23 cellular contexts compared by ENCODE assay signal in the genomic region with DNA sequence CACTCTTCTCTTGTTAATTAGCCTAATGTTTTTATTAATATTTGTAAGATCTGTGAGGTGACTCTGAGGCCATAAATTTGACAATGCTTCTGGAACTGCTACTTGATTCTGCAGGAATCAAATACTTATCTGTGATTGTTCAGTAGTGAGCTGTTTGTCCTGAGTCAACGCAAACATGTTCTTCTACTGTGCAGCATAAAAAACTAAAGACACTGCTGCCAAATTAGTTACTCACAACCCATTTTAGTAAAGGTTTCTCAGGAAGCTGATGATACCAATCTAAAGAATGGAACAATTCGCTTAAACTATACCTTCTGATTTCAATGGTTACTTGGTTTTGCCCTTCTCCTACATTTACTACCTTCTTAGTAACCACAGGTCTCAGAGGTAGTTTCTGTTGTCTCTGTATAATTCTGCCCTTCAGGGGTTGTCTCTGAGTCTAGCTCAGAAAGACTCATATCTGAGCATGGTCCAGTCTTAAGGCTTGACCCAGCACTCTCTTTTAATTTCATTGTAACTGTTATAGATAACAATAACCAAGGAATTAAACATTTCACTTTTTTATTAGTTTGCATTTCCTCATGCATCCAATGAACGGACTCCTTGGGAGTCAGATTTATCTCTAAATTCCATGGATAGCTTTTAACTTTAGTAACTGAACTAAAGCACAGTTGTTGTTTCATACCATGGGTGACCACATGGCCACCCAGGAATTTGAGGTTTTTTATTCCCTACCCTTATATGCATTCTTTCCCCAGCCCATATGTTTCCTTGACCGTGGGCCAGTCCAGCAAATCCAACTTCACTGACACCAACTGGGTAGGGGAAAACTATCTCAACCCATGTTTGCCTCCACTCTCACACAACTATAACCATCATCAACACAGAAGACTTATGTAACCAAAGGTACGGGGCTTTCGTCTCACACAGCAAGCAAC.
A peak's percentile ranks its signal among the peaks of the same experiment; 100 is the strongest.
DNase-seq lines count a peak whose midpoint lies in the region; ATAC-seq, FAIRE-seq and TF ChIP-seq lines count a peak whose summit lies in the region.
"Had no signal": no experiment of that assay in that cellular context is flagged by ENCODE, and none has a peak within 500 bp of the region (broad histone marks: within the 10 kb centered on the region; RNA-seq: fewer than 3 reads in every experiment).

No MANE protein-coding gene starts in this region.

- H3K79me2 ChIP-seq in H9 (ENCODE audit: insufficient read depth, low read length) (no peaks in the 10 kb centered on the region), astrocyte (ENCODE audit: insufficient read depth, low read length) (no peaks in the 10 kb centered on the region)

- WGBS in H9 (ENCODE audit: extremely low coverage, insufficient read length, low lambda C conversion rate), result no CpG with 5 or more reads among the region's 6 CpGs

- no peak overlapping the region for H4K5ac ChIP-seq in H9 (ENCODE audit: insufficient read length, low read depth, low read length)

- H3K27me3 Mint-ChIP-seq in H9 (ENCODE audit: low read depth), result no peaks in the 10 kb centered on the region
- H3K27me3 Mint-ChIP-seq in astrocyte (ENCODE audit: low read depth, unreplicated experiment), result no peaks in the 10 kb centered on the region
- H3K27me3 Mint-ChIP-seq in mesothelial cell of epicardium (ENCODE audit: low read depth), result no peaks in the 10 kb centered on the region
- H3K27me3 Mint-ChIP-seq: CD8-positive, alpha-beta memory T cell had no signal

- no peaks in the 10 kb centered on the region for H3K79me1 ChIP-seq in H9 (ENCODE audit: insufficient read depth, low read depth, low read length, poor library complexity, severe bottlenecking)

- H3K9me3 Mint-ChIP-seq in H9, result peaks cover 18 to 27% of the 10 kb centered on the region in 2 experiments
- H3K9me3 Mint-ChIP-seq in astrocyte (ENCODE audit: unreplicated experiment), result no peaks in the 10 kb centered on the region
- H3K9me3 Mint-ChIP-seq in mesothelial cell of epicardium, result no peaks in the 10 kb centered on the region

- no peak for ATAC-seq in GM18861 (IDR thresholded peaks at IDR 0.05; ENCODE audit: unreplicated experiment)
- ATAC-seq: GM12878, HepG2 had no signal

- no peak overlapping the region for H2BK120ac ChIP-seq in H9 (ENCODE audit: low read depth, low read length, poor library complexity, severe bottlenecking)

- H3K23ac ChIP-seq in H9 (ENCODE audit: insufficient read length, low read depth, low read length), result no peak overlapping the region

- H4K91ac ChIP-seq in H9 (ENCODE audit: insufficient read length, low read depth, low read length), result peak overlapping the region; percentile 81

- no peak overlapping the region for H2BK20ac ChIP-seq in H9 (ENCODE audit: low read depth, low read length, poor library complexity, severe bottlenecking)

- H4K20me1 ChIP-seq in H9 (ENCODE audit: control insufficient read depth, insufficient read depth, insufficient read length), result no peaks in the 10 kb centered on the region
- no peaks in the 10 kb centered on the region for H4K20me1 ChIP-seq in astrocyte (ENCODE audit: insufficient read depth, low read length)
- H4K20me1 ChIP-seq: BLaER1 had no signal

- no peaks in the 10 kb centered on the region for H3K36me3 ChIP-seq in astrocyte (ENCODE audit: insufficient read depth, low read length)
- H3K36me3 ChIP-seq: BLaER1 had no signal

- no peak overlapping the region for H4K8ac ChIP-seq in H9 (replicated peaks; ENCODE audit: insufficient read length, low read depth, low read length)

- H3K4me3 ChIP-seq in astrocyte (ENCODE audit: insufficient read depth, low read depth, low read length), result no peak overlapping the region
- H3K4me3 ChIP-seq: BLaER1, GM12878 had no signal

- H3K9ac ChIP-seq in H9 (ENCODE audit: extremely low read depth, insufficient read length, low read length) (no peak overlapping the region), astrocyte (ENCODE audit: low read length) (no peak overlapping the region)
- H3K9ac ChIP-seq: BLaER1, KMS-11 had no signal

- H3K4me1 ChIP-seq in H9 (ENCODE audit: insufficient read depth, low read length), result no peaks in the 10 kb centered on the region; the same call in 1 of the 2 replicates
- H3K4me1 ChIP-seq in astrocyte (ENCODE audit: insufficient read depth, low read length), result peaks cover 3% of the 10 kb centered on the region
- H3K4me1 ChIP-seq: BLaER1 had no signal

- H2AK5ac ChIP-seq in H9 (ENCODE audit: insufficient read length, low read length), result peak overlapping the region; percentile 75

- no peak for FAIRE-seq in astrocyte (lab: Jason Lieb, UNC)
- FAIRE-seq: GM12878, GM18507, HepG2, RCC 7860 had no signal

- no peak overlapping the region for H3K18ac ChIP-seq in H9 (ENCODE audit: insufficient read length, low read depth, low read length)

- H3K56ac ChIP-seq in H9 (ENCODE audit: insufficient read length, low read depth, low read length), result no peak overlapping the region

- H3K27ac Mint-ChIP-seq in H9, result peak overlapping the region in 1 of 3 experiments; percentile 30; a peak in 2 of 7 replicates
- peak overlapping the region; percentile 92 for H3K27ac Mint-ChIP-seq in astrocyte (ENCODE audit: unreplicated experiment)
- H3K27ac Mint-ChIP-seq in mesothelial cell of epicardium, result no peak overlapping the region
- H3K27ac Mint-ChIP-seq: CD8-positive, alpha-beta memory T cell; HFFc6 had no signal

- DNase-seq in AG08395 (ENCODE audit: low spot score) (peak; percentile 36), H9 (no peak), astrocyte (ENCODE audit: low read depth) (peak; percentile 6), iris pigment epithelial cell (ENCODE audit: low read depth) (peak; percentile 1), mesothelial cell of epicardium (ENCODE audit: low spot score in 2 of 2, unreplicated experiment in 2 of 2) (no peak), cortex of kidney (lab: John Stamatoyannopoulos, UW) (no peak), COR-L47 (lab: John Stamatoyannopoulos, UW) (no peak)
- DNase-seq: CD8-positive, alpha-beta memory T cell; EL; HFFc6; MM.1S; NCI-H1105; NCI-H1694 treated with DMSO at 0.1 percent for 48 hours; NCI-H446; NCI-H774; SHP77 treated with DMSO at 0.1 percent for 48 hours had no signal

- H3K4me3 Mint-ChIP-seq in H9, result no peak overlapping the region
- H3K4me3 Mint-ChIP-seq in astrocyte (ENCODE audit: unreplicated experiment), result no peak overlapping the region
- H3K4me3 Mint-ChIP-seq in mesothelial cell of epicardium, result no peak overlapping the region
- H3K4me3 Mint-ChIP-seq: CD8-positive, alpha-beta memory T cell; HFFc6 had no signal

- no peak overlapping the region for H2BK5ac ChIP-seq in H9 (ENCODE audit: insufficient read length, low read length)

- H3K23me2 ChIP-seq in H9 (ENCODE audit: insufficient read length, low read depth, low read length, poor library complexity, severe bottlenecking), result no peaks in the 10 kb centered on the region

- no peak overlapping the region for H3K14ac ChIP-seq in H9 (ENCODE audit: insufficient read depth, low read length)

- no peak overlapping the region for H3T11ph ChIP-seq in H9 (ENCODE audit: low read length)

- TF ChIP-seq CTCF in H9 (conservative IDR thresholded peaks at IDR 0.05), result no peak
- TF ChIP-seq CTCF in astrocyte (IDR thresholded peaks at IDR 0.05; ENCODE audit: insufficient read depth, low read depth, low read length), result no peak
- TF ChIP-seq CTCF in mesothelial cell of epicardium (IDR thresholded peaks at IDR 0.05; ENCODE audit: unreplicated experiment), result no peak

- H3K9me3 ChIP-seq in H9 (ENCODE audit: control insufficient read depth, low read depth, low read length) (no peaks in the 10 kb centered on the region), astrocyte (ENCODE audit: insufficient read depth, low read depth, low read length) (no peaks in the 10 kb centered on the region)
- H3K9me3 ChIP-seq: BLaER1 had no signal

- H2BK12ac ChIP-seq in H9 (ENCODE audit: insufficient read length, low read depth, low read length), result no peak overlapping the region

- no peak overlapping the region for H3K4me2 ChIP-seq in H9 (ENCODE audit: insufficient read depth, insufficient read length, low read length)
- H3K4me2 ChIP-seq in astrocyte (ENCODE audit: low read length), result peak overlapping the region; percentile 11
- H3K4me2 ChIP-seq: BLaER1, KMS-11 had no signal

- H2BK15ac ChIP-seq in H9 (ENCODE audit: low read depth, low read length), result no peak overlapping the region

- H3K27me3 ChIP-seq in H9 (ENCODE audit: insufficient read depth, low read length) (no peaks in the 10 kb centered on the region), astrocyte (ENCODE audit: insufficient read depth, low read length) (no peaks in the 10 kb centered on the region)
- H3K27me3 ChIP-seq: BLaER1 had no signal

- H2AFZ ChIP-seq in H9 (ENCODE audit: low read length) (no peak overlapping the region), astrocyte (ENCODE audit: low read depth, low read length) (no peak overlapping the region)

- H3K4me1 Mint-ChIP-seq in H9 (peaks cover 15 to 29% of the 10 kb centered on the region in 2 experiments), astrocyte (ENCODE audit: low read depth, unreplicated experiment) (peaks cover 19% of the 10 kb centered on the region), mesothelial cell of epicardium (no peaks in the 10 kb centered on the region)
- H3K4me1 Mint-ChIP-seq: CD8-positive, alpha-beta memory T cell had no signal

- H3K27ac ChIP-seq in H9 (ENCODE audit: insufficient read length, low read depth, low read length) (no peak overlapping the region), astrocyte (ENCODE audit: low read depth, low read length) (no peak overlapping the region)
- H3K27ac ChIP-seq: BLaER1, KMS-11 had no signal

- no peak overlapping the region for H3K4ac ChIP-seq in H9 (ENCODE audit: low read depth, low read length)

- H3K36me3 Mint-ChIP-seq in H9 (ENCODE audit: insufficient read depth in 1 of 3, low read depth in 3 of 3), result peaks cover 5 to 26% (median 21%) of the 10 kb centered on the region in 3 experiments; a peak in 5 of 7 replicates
- H3K36me3 Mint-ChIP-seq in astrocyte (ENCODE audit: low read depth, unreplicated experiment), result no peaks in the 10 kb centered on the region
- no peaks in the 10 kb centered on the region for H3K36me3 Mint-ChIP-seq in mesothelial cell of epicardium
- H3K36me3 Mint-ChIP-seq: CD8-positive, alpha-beta memory T cell had no signal

Comparison
In these comparisons a context has a peak if more than half of its experiments do, and no peak if none do; other contexts are left out.
1. DNase-seq: peak in AG08395 (single experiment), astrocyte (single experiment) and iris pigment epithelial cell (single experiment); none in H9 (single experiment), mesothelial cell of epicardium (0 of 2), cortex of kidney (single experiment) and COR-L47 (single experiment).